In the genomic region with DNA sequence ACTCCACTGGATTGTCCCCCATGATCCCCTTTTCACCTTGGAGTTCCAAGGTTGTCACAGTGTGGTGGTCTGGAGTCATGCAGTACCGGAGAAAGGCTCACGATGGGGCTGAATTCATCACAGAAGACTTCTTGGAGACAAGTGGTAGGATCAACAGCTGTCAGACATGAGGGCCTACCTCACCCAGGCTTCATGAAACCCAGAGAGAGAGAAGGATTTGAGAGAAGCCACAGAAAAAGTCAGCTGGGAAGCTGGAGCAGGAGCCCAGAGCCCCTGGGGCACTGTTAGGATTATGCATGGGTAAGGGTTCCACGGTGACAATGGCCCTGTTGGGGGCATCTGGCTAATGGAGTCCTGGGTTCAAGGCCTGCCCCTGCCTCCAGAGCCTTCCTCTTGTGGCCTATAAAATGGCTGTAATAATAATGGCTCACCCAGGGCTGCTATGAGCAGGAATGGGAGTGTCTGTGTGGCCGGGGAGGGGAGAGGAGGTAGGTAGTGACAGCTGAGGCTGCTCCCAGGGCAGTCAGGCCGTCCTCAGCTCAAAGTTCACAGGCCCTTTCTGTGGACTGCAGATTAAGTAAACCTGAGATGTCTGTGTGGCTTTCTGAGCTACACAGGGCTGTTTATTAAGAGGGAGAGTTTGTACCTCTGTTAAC, we compare ENCODE assay signal across 8 cellular contexts. TPM values are rescaled to one million over a fixed set of nuclear protein-coding genes. Genes with fewer than 3 reads are reported as not detected.
DNase-seq lines count a peak whose midpoint lies in the region; ATAC-seq and TF ChIP-seq lines count a peak whose summit lies in the region.

No MANE protein-coding gene starts in this region.

- TF ChIP-seq EP300 in transverse colon (IDR thresholded peaks at IDR 0.05; ENCODE audit: low read depth), result no peak

- no peaks in the 10 kb centered on the region for H3K9me3 ChIP-seq in KOPT-K1 (ENCODE audit: insufficient read depth, low read length, poor library complexity, severe bottlenecking)
- no peaks in the 10 kb centered on the region for H3K9me3 ChIP-seq in mucosa of rectum (ENCODE audit: control insufficient read depth in 2 of 2, low read length in 2 of 2)
- H3K9me3 ChIP-seq in transverse colon, result no peaks in the 10 kb centered on the region

- peak; percentile 54 for ATAC-seq in GM21786 (IDR thresholded peaks at IDR 0.05; ENCODE audit: unreplicated experiment)

- intact Hi-C loops in dorsolateral prefrontal cortex (cut with DNase I) (no loop called here), transverse colon (cut with DNase I; ENCODE audit: low total_unique reads) (no loop called here)

- TF ChIP-seq CTCF in WI38 (IDR thresholded peaks at IDR 0.05; ENCODE audit: low read depth, low read length) (no peak), dorsolateral prefrontal cortex (IDR thresholded peaks at IDR 0.05 in 54 of 56, conservative IDR thresholded peaks at IDR 0.05 in 2 of 56; ENCODE audit: low read depth in 1 of 56, partially characterized antibody in 56 of 56) (no peak), transverse colon (IDR thresholded peaks at IDR 0.05) (peak in 1 of 5 experiments; percentile 38)

- WGBS in transverse colon (ENCODE audit: low coverage in 1 of 2), 2 donors, result 46 to 92% methylated on average over 2 to 5 of the region's 5 CpGs

- H3K9ac ChIP-seq in mucosa of rectum (ENCODE audit: low read depth in 1 of 2, low read length in 2 of 2), result peak overlapping the region; percentile 78 to 91

- H3K27me3 ChIP-seq in dorsolateral prefrontal cortex (no peaks in the 10 kb centered on the region), mucosa of rectum (ENCODE audit: control insufficient read depth in 2 of 2, insufficient read depth in 2 of 2, low read length in 2 of 2) (no peaks in the 10 kb centered on the region), transverse colon (no peaks in the 10 kb centered on the region)

- DNase-seq in GF-D8 (lab: John Stamatoyannopoulos, UW), result peak; percentile 61
- DNase-seq in dorsolateral prefrontal cortex, result no peak
- peak; percentile 84 for DNase-seq in transverse colon
- DNase-seq in putamen (ENCODE audit: low spot score), result no peak

- H3K4me3 ChIP-seq in WI38 (ENCODE audit: low read depth, low read length) (peak overlapping the region; percentile 63), dorsolateral prefrontal cortex (peak overlapping the region; percentile 56 to 91 (median 76)), mucosa of rectum (ENCODE audit: low read length in 2 of 2) (peak overlapping the region; percentile 82 to 94), transverse colon (peak overlapping the region in 3 of 4 donors; percentile 59 to 79 (median 66))

- peak; percentile 70 for TF ChIP-seq POLR2A in transverse colon (IDR thresholded peaks at IDR 0.05)

- H3K27ac ChIP-seq in KOPT-K1 (ENCODE audit: low read depth, low read length, poor library complexity, severe bottlenecking) (peak overlapping the region; percentile 92), dorsolateral prefrontal cortex (peak overlapping the region in 23 of 59 donors; percentile 5 to 79 (median 48)), mucosa of rectum (ENCODE audit: low read depth in 2 of 2, low read length in 2 of 2) (peak overlapping the region; percentile 95 to 99), transverse colon (peak overlapping the region; percentile 92 to 94 (median 92))

- in situ Hi-C loops in transverse colon (cut with MboI; ENCODE audit: low pct_ligation_motif_present in 1 of 4, low pct_unique_long_range_greater_than_20kb in 1 of 4, low sequenced_read_pairs in 3 of 4), result no loop called here

- H3K4me1 ChIP-seq in mucosa of rectum (ENCODE audit: control insufficient read depth in 2 of 2, insufficient read depth in 2 of 2, low read length in 2 of 2), result peaks cover 27 to 38% of the 10 kb centered on the region in 2 donors
- peaks cover 8 to 50% (median 32%) of the 10 kb centered on the region in 4 donors for H3K4me1 ChIP-seq in transverse colon

- peaks cover 22% of the 10 kb centered on the region for H3K36me3 ChIP-seq in KOPT-K1 (ENCODE audit: insufficient read depth, low read length)
- H3K36me3 ChIP-seq in mucosa of rectum (ENCODE audit: control insufficient read depth in 2 of 2, insufficient read depth in 2 of 2, low read length in 2 of 2), result peaks cover 0 to 7% of the 10 kb centered on the region in 2 donors
- H3K36me3 ChIP-seq in transverse colon, result no peaks in the 10 kb centered on the region

RNA-seq across cellular contexts. Expression of gene TRIM14, which starts 0.9 kb away (rescaled TPM):
- total RNA-seq in dorsolateral prefrontal cortex (10 to 100 TPM in 114 of 120 experiments, 1 to 10 TPM in 6; 8.3 to 26.7 (median 14.6) TPM), transverse colon (10 to 100 TPM; 28.7 to 58.7 (median 53.8) TPM)

Comparison
In these comparisons a context has a peak if more than half of its experiments do, and no peak if none do; other contexts are left out.
1. DNase-seq: peak in GF-D8 (single experiment) and transverse colon (single experiment); none in dorsolateral prefrontal cortex (0 of 10) and putamen (single experiment).
2. Peak in every context shown above with its lines, with median percentiles within 50 percentile points of each other: H3K4me3 ChIP-seq.